1 cellular context compared by ENCODE assay signal in the genomic region with DNA sequence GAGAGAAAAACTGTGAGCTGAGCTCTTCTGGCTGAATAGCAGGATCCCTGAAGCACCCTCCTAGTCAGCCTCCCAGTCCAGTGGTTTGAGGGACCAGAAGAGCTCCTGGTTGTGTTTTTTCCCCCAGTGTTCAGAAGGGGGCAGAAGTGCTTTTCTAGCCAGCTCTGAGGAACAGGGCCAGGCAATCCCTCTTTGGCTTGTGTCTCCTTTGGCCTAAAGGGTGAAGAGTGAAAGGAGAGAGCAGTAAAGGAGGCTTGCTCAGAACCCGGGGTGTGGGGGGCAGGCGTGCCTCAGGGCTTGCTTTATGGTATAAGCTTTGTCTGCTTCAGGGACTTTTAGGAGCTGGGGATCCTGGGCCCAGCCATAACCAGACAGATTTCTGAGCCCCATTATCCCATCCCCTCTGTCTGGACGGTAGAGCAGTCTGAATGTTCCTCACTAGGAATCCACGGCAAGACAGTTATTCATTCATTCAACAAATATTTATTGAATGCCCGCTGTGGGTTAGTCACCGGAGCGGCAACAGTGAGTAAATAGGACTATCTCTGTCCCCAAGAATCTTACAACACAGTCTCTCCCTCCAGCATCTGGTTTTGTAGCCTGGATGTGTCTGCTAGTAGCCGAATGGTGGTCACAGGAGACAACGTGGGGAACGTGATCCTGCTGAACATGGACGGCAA.
A peak's percentile ranks its signal among the peaks of the same experiment; 100 is the strongest.
TF ChIP-seq lines count a peak whose summit lies in the region.

No MANE protein-coding gene starts in this region.

TF ChIP-seq in A549, 52 proteins besides CTCF, POLR2A, EP300 and RAD21:
- TF ChIP-seq KDM5A (IDR thresholded peaks at IDR 0.05) (no peak), ESRRA (IDR thresholded peaks at IDR 0.05; ENCODE audit: borderline replicate concordance, low read length) (no peak), ZC3H11A (IDR thresholded peaks at IDR 0.05) (no peak), SREBF2 (IDR thresholded peaks at IDR 0.05) (no peak), ZNF302 (CRISPR knock-in tag; IDR thresholded peaks at IDR 0.05) (no peak), CBX8 (IDR thresholded peaks at IDR 0.05) (no peak), NR3C1 (IDR thresholded peaks at IDR 0.05) (no peak), RCOR1 (IDR thresholded peaks at IDR 0.05; ENCODE audit: low read depth, low read length) (no peak), KDM1A (IDR thresholded peaks at IDR 0.05; ENCODE audit: low read depth) (no peak), GATA3 (IDR thresholded peaks at IDR 0.05; ENCODE audit: borderline replicate concordance) (peak; percentile 81), CHD4 (IDR thresholded peaks at IDR 0.05; ENCODE audit: borderline replicate concordance) (no peak), JUN (IDR thresholded peaks at IDR 0.05) (peak; percentile 49 to 69; a peak in 3 of 5 replicates), MAFK (IDR thresholded peaks at IDR 0.05; ENCODE audit: partially characterized antibody) (no peak), RARB (CRISPR knock-in tag; IDR thresholded peaks at IDR 0.05) (no peak), HOXB13 (CRISPR knock-in tag; IDR thresholded peaks at IDR 0.05; ENCODE audit: low read depth) (no peak), CHD2 (IDR thresholded peaks at IDR 0.05; ENCODE audit: low read length, partially characterized antibody) (no peak), MYC (IDR thresholded peaks at IDR 0.05; ENCODE audit: borderline replicate concordance, low read length) (0 out of 2 replicates have a peak, but pooled peaks have one; percentile 49), ZFP36 (IDR thresholded peaks at IDR 0.05; ENCODE audit: borderline replicate concordance, partially characterized antibody) (no peak), HDAC2 (IDR thresholded peaks at IDR 0.05) (no peak), FOSL2 (IDR thresholded peaks at IDR 0.05) (peak; percentile 76), FOSL2 (CRISPR knock-in tag; IDR thresholded peaks at IDR 0.05) (peak; percentile 94), MAZ (IDR thresholded peaks at IDR 0.05; ENCODE audit: borderline replicate concordance, low read depth, low read length) (no peak), JUNB (IDR thresholded peaks at IDR 0.05) (peak; percentile 74; the same call in 1 of the 2 replicates), FOXS1 (CRISPR knock-in tag; IDR thresholded peaks at IDR 0.05) (no peak), TP53 (CRISPR knock-in tag; IDR thresholded peaks at IDR 0.05) (no peak), FOSB (CRISPR knock-in tag; IDR thresholded peaks at IDR 0.05) (no peak), CEBPB (IDR thresholded peaks at IDR 0.05) (peak; percentile 35 to 86), SMC3 (IDR thresholded peaks at IDR 0.05) (peak; percentile 68), NFE2L2 (conservative IDR thresholded peaks at IDR 0.05; ENCODE audit: low read length) (no peak), PHF8 (IDR thresholded peaks at IDR 0.05; ENCODE audit: borderline replicate concordance, low read depth) (no peak), POLR2AphosphoS2 (conservative IDR thresholded peaks at IDR 0.05; ENCODE audit: low read length) (no peak)
- TF ChIP-seq, protein P1, sequence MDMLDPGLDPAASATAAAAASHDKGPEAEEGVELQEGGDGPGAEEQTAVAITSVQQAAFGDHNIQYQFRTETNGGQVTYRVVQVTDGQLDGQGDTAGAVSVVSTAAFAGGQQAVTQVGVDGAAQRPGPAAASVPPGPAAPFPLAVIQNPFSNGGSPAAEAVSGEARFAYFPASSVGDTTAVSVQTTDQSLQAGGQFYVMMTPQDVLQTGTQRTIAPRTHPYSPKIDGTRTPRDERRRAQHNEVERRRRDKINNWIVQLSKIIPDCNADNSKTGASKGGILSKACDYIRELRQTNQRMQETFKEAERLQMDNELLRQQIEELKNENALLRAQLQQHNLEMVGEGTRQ (IDR thresholded peaks at IDR 0.05) = no peak
- TF ChIP-seq, protein P2, sequence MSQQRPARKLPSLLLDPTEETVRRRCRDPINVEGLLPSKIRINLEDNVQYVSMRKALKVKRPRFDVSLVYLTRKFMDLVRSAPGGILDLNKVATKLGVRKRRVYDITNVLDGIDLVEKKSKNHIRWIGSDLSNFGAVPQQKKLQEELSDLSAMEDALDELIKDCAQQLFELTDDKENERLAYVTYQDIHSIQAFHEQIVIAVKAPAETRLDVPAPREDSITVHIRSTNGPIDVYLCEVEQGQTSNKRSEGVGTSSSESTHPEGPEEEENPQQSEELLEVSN (IDR thresholded peaks at IDR 0.05; ENCODE audit: borderline replicate concordance, low read depth) = peak; percentile 36; the same call in 1 of the 2 replicates
- TF ChIP-seq, protein P3, sequence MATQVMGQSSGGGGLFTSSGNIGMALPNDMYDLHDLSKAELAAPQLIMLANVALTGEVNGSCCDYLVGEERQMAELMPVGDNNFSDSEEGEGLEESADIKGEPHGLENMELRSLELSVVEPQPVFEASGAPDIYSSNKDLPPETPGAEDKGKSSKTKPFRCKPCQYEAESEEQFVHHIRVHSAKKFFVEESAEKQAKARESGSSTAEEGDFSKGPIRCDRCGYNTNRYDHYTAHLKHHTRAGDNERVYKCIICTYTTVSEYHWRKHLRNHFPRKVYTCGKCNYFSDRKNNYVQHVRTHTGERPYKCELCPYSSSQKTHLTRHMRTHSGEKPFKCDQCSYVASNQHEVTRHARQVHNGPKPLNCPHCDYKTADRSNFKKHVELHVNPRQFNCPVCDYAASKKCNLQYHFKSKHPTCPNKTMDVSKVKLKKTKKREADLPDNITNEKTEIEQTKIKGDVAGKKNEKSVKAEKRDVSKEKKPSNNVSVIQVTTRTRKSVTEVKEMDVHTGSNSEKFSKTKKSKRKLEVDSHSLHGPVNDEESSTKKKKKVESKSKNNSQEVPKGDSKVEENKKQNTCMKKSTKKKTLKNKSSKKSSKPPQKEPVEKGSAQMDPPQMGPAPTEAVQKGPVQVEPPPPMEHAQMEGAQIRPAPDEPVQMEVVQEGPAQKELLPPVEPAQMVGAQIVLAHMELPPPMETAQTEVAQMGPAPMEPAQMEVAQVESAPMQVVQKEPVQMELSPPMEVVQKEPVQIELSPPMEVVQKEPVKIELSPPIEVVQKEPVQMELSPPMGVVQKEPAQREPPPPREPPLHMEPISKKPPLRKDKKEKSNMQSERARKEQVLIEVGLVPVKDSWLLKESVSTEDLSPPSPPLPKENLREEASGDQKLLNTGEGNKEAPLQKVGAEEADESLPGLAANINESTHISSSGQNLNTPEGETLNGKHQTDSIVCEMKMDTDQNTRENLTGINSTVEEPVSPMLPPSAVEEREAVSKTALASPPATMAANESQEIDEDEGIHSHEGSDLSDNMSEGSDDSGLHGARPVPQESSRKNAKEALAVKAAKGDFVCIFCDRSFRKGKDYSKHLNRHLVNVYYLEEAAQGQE (IDR thresholded peaks at IDR 0.05) = no peak
- TF ChIP-seq, protein P4, sequence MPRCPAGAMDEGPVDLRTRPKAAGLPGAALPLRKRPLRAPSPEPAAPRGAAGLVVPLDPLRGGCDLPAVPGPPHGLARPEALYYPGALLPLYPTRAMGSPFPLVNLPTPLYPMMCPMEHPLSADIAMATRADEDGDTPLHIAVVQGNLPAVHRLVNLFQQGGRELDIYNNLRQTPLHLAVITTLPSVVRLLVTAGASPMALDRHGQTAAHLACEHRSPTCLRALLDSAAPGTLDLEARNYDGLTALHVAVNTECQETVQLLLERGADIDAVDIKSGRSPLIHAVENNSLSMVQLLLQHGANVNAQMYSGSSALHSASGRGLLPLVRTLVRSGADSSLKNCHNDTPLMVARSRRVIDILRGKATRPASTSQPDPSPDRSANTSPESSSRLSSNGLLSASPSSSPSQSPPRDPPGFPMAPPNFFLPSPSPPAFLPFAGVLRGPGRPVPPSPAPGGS (IDR thresholded peaks at IDR 0.05) = 0 out of 3 replicates have a peak, but pooled peaks have one; percentile 42
- TF ChIP-seq, protein P5, sequence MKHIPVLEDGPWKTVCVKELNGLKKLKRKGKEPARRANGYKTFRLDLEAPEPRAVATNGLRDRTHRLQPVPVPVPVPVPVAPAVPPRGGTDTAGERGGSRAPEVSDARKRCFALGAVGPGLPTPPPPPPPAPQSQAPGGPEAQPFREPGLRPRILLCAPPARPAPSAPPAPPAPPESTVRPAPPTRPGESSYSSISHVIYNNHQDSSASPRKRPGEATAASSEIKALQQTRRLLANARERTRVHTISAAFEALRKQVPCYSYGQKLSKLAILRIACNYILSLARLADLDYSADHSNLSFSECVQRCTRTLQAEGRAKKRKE (CRISPR knock-in tag; IDR thresholded peaks at IDR 0.05; ENCODE audit: low read depth) = 0 out of 2 replicates have a peak, but pooled peaks have one; percentile 14
- TF ChIP-seq, protein P6, sequence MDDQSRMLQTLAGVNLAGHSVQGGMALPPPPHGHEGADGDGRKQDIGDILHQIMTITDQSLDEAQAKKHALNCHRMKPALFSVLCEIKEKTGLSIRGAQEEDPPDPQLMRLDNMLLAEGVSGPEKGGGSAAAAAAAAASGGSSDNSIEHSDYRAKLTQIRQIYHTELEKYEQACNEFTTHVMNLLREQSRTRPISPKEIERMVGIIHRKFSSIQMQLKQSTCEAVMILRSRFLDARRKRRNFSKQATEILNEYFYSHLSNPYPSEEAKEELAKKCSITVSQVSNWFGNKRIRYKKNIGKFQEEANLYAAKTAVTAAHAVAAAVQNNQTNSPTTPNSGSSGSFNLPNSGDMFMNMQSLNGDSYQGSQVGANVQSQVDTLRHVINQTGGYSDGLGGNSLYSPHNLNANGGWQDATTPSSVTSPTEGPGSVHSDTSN (IDR thresholded peaks at IDR 0.05) = no peak
- TF ChIP-seq, protein P7, sequence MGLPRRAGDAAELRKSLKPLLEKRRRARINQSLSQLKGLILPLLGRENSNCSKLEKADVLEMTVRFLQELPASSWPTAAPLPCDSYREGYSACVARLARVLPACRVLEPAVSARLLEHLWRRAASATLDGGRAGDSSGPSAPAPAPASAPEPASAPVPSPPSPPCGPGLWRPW (IDR thresholded peaks at IDR 0.05) = no peak
- TF ChIP-seq, protein P8, sequence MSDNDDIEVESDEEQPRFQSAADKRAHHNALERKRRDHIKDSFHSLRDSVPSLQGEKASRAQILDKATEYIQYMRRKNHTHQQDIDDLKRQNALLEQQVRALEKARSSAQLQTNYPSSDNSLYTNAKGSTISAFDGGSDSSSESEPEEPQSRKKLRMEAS (IDR thresholded peaks at IDR 0.05) = peak; percentile 69
- TF ChIP-seq, protein P9, sequence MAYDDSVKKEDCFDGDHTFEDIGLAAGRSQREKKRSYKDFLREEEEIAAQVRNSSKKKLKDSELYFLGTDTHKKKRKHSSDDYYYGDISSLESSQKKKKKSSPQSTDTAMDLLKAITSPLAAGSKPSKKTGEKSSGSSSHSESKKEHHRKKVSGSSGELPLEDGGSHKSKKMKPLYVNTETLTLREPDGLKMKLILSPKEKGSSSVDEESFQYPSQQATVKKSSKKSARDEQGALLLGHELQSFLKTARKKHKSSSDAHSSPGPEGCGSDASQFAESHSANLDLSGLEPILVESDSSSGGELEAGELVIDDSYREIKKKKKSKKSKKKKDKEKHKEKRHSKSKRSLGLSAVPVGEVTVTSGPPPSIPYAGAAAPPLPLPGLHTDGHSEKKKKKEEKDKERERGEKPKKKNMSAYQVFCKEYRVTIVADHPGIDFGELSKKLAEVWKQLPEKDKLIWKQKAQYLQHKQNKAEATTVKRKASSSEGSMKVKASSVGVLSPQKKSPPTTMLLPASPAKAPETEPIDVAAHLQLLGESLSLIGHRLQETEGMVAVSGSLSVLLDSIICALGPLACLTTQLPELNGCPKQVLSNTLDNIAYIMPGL (CRISPR knock-in tag; IDR thresholded peaks at IDR 0.05; ENCODE audit: borderline replicate concordance) = no peak
- TF ChIP-seq, protein P10, sequence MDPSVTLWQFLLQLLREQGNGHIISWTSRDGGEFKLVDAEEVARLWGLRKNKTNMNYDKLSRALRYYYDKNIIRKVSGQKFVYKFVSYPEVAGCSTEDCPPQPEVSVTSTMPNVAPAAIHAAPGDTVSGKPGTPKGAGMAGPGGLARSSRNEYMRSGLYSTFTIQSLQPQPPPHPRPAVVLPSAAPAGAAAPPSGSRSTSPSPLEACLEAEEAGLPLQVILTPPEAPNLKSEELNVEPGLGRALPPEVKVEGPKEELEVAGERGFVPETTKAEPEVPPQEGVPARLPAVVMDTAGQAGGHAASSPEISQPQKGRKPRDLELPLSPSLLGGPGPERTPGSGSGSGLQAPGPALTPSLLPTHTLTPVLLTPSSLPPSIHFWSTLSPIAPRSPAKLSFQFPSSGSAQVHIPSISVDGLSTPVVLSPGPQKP (IDR thresholded peaks at IDR 0.05; ENCODE audit: low read depth, low read length) = no peak
TF ChIP-seq in A549: peak in this region for 11.
